9 cellular contexts compared by ENCODE assay signal in the genomic region with DNA sequence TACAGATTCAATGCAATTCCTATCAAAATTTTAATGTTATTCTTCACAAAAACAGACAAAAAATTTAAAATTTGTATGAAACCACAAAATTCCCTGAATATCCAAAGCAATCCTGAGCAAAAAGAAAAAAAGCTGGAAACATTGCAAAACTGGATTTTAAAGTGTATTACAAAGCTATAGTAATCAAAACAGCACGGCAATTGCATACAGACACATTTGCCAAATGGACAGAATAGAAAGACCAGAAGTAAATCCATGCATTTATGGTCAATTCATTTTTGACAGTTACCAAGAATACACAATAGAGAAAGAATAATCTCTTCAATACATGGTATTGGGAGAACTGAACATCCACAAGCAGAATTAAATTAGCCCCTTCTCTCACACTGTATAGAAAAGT.
"Had no signal": no experiment of that assay in that cellular context is flagged by ENCODE, and none has a peak within 500 bp of the region (broad histone marks: within the 10 kb centered on the region; RNA-seq: fewer than 3 reads in every experiment).

No MANE protein-coding gene starts in this region.

- H2AFZ ChIP-seq: GM23248 had no signal

- ATAC-seq: HepG2 had no signal

- FAIRE-seq: H54, HepG2 had no signal

- H3K4me1 Mint-ChIP-seq: IgD-negative memory B cell had no signal

- H3K27ac Mint-ChIP-seq: H9, IgD-negative memory B cell had no signal

- H3K9ac ChIP-seq: GM23248 had no signal

- DNase-seq: GM23248, GOT3, H9, HCEC 1CT, KG1 had no signal

- H3K27ac ChIP-seq: GM23248, HL-60 had no signal

- H3K36me3 Mint-ChIP-seq: IgD-negative memory B cell had no signal

- H3K4me3 Mint-ChIP-seq: H9, IgD-negative memory B cell had no signal

- H3K4me3 ChIP-seq: GM23248 had no signal
